In the genomic region with DNA sequence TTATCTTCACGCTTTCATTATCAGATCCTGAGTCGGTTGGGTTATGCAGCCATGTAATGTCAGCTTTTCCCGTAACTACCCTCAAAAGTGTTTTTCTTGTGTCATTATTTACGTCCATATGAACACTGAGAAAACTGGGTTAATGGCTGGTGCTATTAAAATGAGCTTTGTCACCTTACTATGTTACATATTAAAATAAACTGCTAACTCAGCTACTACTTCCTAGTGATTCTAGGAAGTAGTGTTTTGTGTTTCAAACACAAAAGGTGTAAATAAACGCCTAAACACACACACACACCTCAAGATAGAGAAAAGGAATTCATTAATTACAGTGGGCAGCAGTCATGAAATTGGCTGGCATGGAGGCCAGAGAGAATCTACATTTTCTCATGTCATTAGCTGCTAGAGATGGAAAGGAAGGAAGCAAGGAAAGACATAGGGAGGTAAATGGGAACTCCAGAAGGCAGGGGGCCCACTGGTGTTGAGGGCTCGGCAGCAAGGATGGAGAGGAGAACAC, we compare ENCODE assay signal across 2 cellular contexts.
A peak's percentile ranks its signal among the peaks of the same experiment; 100 is the strongest.
TF ChIP-seq lines count a peak whose summit lies in the region.

No MANE protein-coding gene starts in this region.

TF ChIP-seq in A549, 52 proteins besides CTCF, POLR2A, EP300 and RAD21:
- peak; percentile 5; the same call in 1 of the 2 replicates for TF ChIP-seq GATA3 (IDR thresholded peaks at IDR 0.05; ENCODE audit: borderline replicate concordance)
- TF ChIP-seq MAFK (IDR thresholded peaks at IDR 0.05; ENCODE audit: partially characterized antibody): peak; percentile 92
- no peak for TF ChIP-seq SMC3 (IDR thresholded peaks at IDR 0.05)
- TF ChIP-seq NFE2L2 (conservative IDR thresholded peaks at IDR 0.05; ENCODE audit: low read length): no peak

TF ChIP-seq in K562, 482 proteins besides CTCF, POLR2A, EP300 and RAD21 (continues in another document):
- TF ChIP-seq HMGN3 (IDR thresholded peaks at IDR 0.05; ENCODE audit: borderline replicate concordance, extremely low read depth, insufficient read length, low read depth, low read length) (no peak), GTF2A2 (tag; IDR thresholded peaks at IDR 0.05) (no peak), LCOR (CRISPR knock-in tag; IDR thresholded peaks at IDR 0.05) (peak; percentile 2; the same call in 1 of the 2 replicates), FOSL1 (tag; conservative IDR thresholded peaks at IDR 0.05) (peak; percentile 60; the same call in 1 of the 2 replicates), ZNF316 (IDR thresholded peaks at IDR 0.05) (peak; percentile 94), PML (IDR thresholded peaks at IDR 0.05; ENCODE audit: low read length) (no peak), KHSRP (IDR thresholded peaks at IDR 0.05) (no peak), FOXP1 (CRISPR knock-in tag; IDR thresholded peaks at IDR 0.05) (0 out of 2 replicates have a peak, but pooled peaks have one; percentile 3), ZC3H4 (CRISPR knock-in tag; IDR thresholded peaks at IDR 0.05; ENCODE audit: borderline replicate concordance) (no peak), ZNF589 (CRISPR knock-in tag; IDR thresholded peaks at IDR 0.05; ENCODE audit: low read depth) (no peak), BRD4 (IDR thresholded peaks at IDR 0.05) (no peak), CEBPG (CRISPR knock-in tag; IDR thresholded peaks at IDR 0.05) (no peak), CEBPG (tag; conservative IDR thresholded peaks at IDR 0.05 in 1 of 2, IDR thresholded peaks at IDR 0.05 in 1 of 2) (peak in 1 of 2 experiments; percentile 50; a peak in 1 of 4 replicates), FOS (IDR thresholded peaks at IDR 0.05; ENCODE audit: extremely low read depth, insufficient read length) (no peak), POLR2G (IDR thresholded peaks at IDR 0.05; ENCODE audit: low read depth, low read length) (no peak), MAFF (IDR thresholded peaks at IDR 0.05; ENCODE audit: low read length) (peak; percentile 55; the same call in 1 of the 2 replicates), C11orf30 (IDR thresholded peaks at IDR 0.05; ENCODE audit: low read depth) (peak; percentile 83), NFYB (IDR thresholded peaks at IDR 0.05; ENCODE audit: extremely low read depth, insufficient read length) (no peak), PTBP1 (IDR thresholded peaks at IDR 0.05; ENCODE audit: low read depth, low read length) (no peak), ELF1 (tag; IDR thresholded peaks at IDR 0.05) (peak; percentile 68), SMC3 (conservative IDR thresholded peaks at IDR 0.05; ENCODE audit: insufficient read depth, low read depth, low read length) (no peak), GTF2E2 (tag; IDR thresholded peaks at IDR 0.05) (peak; percentile 82; the same call in 1 of the 2 replicates), BCOR (IDR thresholded peaks at IDR 0.05) (no peak), SIRT6 (IDR thresholded peaks at IDR 0.05; ENCODE audit: low read depth, low read length) (no peak), POLR2H (tag; IDR thresholded peaks at IDR 0.05; ENCODE audit: low read depth) (peak; percentile 98), ZNF644 (tag; IDR thresholded peaks at IDR 0.05; ENCODE audit: low read depth) (no peak), BACH1 (tag; IDR thresholded peaks at IDR 0.05) (0 out of 2 replicates have a peak, but pooled peaks have one; percentile 65), TAF9B (IDR thresholded peaks at IDR 0.05; ENCODE audit: partially characterized antibody) (peak; percentile 15), KLF13 (tag; IDR thresholded peaks at IDR 0.05; ENCODE audit: borderline replicate concordance, low read depth) (no peak), SRSF7 (optimal IDR thresholded peaks at IDR 0.05; ENCODE audit: low read depth, low read length) (no peak), MED1 (CRISPR knock-in tag; IDR thresholded peaks at IDR 0.05; ENCODE audit: borderline replicate concordance) (no peak), SREBF2 (CRISPR knock-in tag; IDR thresholded peaks at IDR 0.05) (no peak), PHF8 (IDR thresholded peaks at IDR 0.05; ENCODE audit: borderline replicate concordance, low read length) (no peak), MAFG (tag; conservative IDR thresholded peaks at IDR 0.05) (peak; percentile 81), TBL1XR1 (IDR thresholded peaks at IDR 0.05; ENCODE audit: low read length in 2 of 2) (peak in 1 of 2 experiments; percentile 3; a peak in 1 of 4 replicates), ZNF766 (CRISPR knock-in tag; conservative IDR thresholded peaks at IDR 0.05) (0 out of 2 replicates have a peak, but pooled peaks have one; percentile 41), BCL6 (CRISPR knock-in tag; IDR thresholded peaks at IDR 0.05) (no peak), HLTF (IDR thresholded peaks at IDR 0.05) (no peak), GATAD2B (IDR thresholded peaks at IDR 0.05; ENCODE audit: borderline replicate concordance) (0 out of 2 replicates have a peak, but pooled peaks have one; percentile 35), ZNF561 (CRISPR knock-in tag; conservative IDR thresholded peaks at IDR 0.05) (no peak), MAFK (IDR thresholded peaks at IDR 0.05; ENCODE audit: low read length) (peak; percentile 29; the same call in 1 of the 2 replicates), CEBPB (tag; IDR thresholded peaks at IDR 0.05) (0 out of 2 replicates have a peak, but pooled peaks have one; percentile 5)
- TF ChIP-seq, protein P1, sequence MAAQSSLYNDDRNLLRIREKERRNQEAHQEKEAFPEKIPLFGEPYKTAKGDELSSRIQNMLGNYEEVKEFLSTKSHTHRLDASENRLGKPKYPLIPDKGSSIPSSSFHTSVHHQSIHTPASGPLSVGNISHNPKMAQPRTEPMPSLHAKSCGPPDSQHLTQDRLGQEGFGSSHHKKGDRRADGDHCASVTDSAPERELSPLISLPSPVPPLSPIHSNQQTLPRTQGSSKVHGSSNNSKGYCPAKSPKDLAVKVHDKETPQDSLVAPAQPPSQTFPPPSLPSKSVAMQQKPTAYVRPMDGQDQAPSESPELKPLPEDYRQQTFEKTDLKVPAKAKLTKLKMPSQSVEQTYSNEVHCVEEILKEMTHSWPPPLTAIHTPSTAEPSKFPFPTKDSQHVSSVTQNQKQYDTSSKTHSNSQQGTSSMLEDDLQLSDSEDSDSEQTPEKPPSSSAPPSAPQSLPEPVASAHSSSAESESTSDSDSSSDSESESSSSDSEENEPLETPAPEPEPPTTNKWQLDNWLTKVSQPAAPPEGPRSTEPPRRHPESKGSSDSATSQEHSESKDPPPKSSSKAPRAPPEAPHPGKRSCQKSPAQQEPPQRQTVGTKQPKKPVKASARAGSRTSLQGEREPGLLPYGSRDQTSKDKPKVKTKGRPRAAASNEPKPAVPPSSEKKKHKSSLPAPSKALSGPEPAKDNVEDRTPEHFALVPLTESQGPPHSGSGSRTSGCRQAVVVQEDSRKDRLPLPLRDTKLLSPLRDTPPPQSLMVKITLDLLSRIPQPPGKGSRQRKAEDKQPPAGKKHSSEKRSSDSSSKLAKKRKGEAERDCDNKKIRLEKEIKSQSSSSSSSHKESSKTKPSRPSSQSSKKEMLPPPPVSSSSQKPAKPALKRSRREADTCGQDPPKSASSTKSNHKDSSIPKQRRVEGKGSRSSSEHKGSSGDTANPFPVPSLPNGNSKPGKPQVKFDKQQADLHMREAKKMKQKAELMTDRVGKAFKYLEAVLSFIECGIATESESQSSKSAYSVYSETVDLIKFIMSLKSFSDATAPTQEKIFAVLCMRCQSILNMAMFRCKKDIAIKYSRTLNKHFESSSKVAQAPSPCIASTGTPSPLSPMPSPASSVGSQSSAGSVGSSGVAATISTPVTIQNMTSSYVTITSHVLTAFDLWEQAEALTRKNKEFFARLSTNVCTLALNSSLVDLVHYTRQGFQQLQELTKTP (IDR thresholded peaks at IDR 0.05; ENCODE audit: low read depth in 1 of 2, partially characterized antibody in 2 of 2): no peak
- TF ChIP-seq, protein P2, sequence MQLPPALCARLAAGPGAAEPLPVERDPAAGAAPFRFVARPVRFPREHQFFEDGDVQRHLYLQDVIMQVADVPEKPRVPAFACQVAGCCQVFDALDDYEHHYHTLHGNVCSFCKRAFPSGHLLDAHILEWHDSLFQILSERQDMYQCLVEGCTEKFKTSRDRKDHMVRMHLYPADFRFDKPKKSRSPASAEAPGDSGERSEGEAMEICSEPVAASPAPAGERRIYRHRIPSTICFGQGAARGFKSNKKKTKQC (CRISPR knock-in tag; IDR thresholded peaks at IDR 0.05): no peak
- TF ChIP-seq, protein P3, sequence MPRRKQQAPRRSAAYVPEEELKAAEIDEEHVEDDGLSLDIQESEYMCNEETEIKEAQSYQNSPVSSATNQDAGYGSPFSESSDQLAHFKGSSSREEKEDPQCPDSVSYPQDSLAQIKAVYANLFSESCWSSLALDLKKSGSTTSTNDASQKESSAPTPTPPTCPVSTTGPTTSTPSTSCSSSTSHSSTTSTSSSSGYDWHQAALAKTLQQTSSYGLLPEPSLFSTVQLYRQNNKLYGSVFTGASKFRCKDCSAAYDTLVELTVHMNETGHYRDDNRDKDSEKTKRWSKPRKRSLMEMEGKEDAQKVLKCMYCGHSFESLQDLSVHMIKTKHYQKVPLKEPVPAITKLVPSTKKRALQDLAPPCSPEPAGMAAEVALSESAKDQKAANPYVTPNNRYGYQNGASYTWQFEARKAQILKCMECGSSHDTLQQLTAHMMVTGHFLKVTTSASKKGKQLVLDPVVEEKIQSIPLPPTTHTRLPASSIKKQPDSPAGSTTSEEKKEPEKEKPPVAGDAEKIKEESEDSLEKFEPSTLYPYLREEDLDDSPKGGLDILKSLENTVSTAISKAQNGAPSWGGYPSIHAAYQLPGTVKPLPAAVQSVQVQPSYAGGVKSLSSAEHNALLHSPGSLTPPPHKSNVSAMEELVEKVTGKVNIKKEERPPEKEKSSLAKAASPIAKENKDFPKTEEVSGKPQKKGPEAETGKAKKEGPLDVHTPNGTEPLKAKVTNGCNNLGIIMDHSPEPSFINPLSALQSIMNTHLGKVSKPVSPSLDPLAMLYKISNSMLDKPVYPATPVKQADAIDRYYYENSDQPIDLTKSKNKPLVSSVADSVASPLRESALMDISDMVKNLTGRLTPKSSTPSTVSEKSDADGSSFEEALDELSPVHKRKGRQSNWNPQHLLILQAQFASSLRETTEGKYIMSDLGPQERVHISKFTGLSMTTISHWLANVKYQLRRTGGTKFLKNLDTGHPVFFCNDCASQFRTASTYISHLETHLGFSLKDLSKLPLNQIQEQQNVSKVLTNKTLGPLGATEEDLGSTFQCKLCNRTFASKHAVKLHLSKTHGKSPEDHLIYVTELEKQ (CRISPR knock-in tag; IDR thresholded peaks at IDR 0.05): no peak
- TF ChIP-seq, protein P4, sequence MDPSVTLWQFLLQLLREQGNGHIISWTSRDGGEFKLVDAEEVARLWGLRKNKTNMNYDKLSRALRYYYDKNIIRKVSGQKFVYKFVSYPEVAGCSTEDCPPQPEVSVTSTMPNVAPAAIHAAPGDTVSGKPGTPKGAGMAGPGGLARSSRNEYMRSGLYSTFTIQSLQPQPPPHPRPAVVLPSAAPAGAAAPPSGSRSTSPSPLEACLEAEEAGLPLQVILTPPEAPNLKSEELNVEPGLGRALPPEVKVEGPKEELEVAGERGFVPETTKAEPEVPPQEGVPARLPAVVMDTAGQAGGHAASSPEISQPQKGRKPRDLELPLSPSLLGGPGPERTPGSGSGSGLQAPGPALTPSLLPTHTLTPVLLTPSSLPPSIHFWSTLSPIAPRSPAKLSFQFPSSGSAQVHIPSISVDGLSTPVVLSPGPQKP (CRISPR knock-in tag; IDR thresholded peaks at IDR 0.05): no peak
- TF ChIP-seq, protein P5, sequence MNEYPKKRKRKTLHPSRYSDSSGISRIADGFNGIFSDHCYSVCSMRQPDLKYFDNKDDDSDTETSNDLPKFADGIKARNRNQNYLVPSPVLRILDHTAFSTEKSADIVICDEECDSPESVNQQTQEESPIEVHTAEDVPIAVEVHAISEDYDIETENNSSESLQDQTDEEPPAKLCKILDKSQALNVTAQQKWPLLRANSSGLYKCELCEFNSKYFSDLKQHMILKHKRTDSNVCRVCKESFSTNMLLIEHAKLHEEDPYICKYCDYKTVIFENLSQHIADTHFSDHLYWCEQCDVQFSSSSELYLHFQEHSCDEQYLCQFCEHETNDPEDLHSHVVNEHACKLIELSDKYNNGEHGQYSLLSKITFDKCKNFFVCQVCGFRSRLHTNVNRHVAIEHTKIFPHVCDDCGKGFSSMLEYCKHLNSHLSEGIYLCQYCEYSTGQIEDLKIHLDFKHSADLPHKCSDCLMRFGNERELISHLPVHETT (CRISPR knock-in tag; conservative IDR thresholded peaks at IDR 0.05 in 1 of 2, IDR thresholded peaks at IDR 0.05 in 1 of 2): 0 out of 4 replicates have a peak, but pooled peaks of 1 of the 2 experiments have one; percentile 11
- TF ChIP-seq, protein P6, sequence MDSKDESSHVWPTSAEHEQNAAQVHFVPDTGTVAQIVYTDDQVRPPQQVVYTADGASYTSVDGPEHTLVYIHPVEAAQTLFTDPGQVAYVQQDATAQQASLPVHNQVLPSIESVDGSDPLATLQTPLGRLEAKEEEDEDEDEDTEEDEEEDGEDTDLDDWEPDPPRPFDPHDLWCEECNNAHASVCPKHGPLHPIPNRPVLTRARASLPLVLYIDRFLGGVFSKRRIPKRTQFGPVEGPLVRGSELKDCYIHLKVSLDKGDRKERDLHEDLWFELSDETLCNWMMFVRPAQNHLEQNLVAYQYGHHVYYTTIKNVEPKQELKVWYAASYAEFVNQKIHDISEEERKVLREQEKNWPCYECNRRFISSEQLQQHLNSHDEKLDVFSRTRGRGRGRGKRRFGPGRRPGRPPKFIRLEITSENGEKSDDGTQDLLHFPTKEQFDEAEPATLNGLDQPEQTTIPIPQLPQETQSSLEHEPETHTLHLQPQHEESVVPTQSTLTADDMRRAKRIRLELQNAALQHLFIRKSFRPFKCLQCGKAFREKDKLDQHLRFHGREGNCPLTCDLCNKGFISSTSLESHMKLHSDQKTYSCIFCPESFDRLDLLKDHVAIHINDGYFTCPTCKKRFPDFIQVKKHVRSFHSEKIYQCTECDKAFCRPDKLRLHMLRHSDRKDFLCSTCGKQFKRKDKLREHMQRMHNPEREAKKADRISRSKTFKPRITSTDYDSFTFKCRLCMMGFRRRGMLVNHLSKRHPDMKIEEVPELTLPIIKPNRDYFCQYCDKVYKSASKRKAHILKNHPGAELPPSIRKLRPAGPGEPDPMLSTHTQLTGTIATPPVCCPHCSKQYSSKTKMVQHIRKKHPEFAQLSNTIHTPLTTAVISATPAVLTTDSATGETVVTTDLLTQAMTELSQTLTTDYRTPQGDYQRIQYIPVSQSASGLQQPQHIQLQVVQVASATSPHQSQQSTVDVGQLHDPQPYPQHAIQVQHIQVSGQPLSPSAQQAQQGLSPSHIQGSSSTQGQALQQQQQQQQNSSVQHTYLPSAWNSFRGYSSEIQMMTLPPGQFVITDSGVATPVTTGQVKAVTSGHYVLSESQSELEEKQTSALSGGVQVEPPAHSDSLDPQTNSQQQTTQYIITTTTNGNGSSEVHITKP (IDR thresholded peaks at IDR 0.05; ENCODE audit: partially characterized antibody): no peak
- TF ChIP-seq, protein P7, sequence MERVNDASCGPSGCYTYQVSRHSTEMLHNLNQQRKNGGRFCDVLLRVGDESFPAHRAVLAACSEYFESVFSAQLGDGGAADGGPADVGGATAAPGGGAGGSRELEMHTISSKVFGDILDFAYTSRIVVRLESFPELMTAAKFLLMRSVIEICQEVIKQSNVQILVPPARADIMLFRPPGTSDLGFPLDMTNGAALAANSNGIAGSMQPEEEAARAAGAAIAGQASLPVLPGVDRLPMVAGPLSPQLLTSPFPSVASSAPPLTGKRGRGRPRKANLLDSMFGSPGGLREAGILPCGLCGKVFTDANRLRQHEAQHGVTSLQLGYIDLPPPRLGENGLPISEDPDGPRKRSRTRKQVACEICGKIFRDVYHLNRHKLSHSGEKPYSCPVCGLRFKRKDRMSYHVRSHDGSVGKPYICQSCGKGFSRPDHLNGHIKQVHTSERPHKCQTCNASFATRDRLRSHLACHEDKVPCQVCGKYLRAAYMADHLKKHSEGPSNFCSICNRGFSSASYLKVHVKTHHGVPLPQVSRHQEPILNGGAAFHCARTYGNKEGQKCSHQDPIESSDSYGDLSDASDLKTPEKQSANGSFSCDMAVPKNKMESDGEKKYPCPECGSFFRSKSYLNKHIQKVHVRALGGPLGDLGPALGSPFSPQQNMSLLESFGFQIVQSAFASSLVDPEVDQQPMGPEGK (CRISPR knock-in tag; IDR thresholded peaks at IDR 0.05; ENCODE audit: borderline replicate concordance): no peak
